8 cellular contexts compared by ENCODE assay signal in genomic region chr17:49677134-49677932, GRCh38. TPM values are rescaled to one million over a fixed set of nuclear protein-coding genes. Genes with fewer than 3 reads are reported as not detected.
DNase-seq lines count a peak whose midpoint lies in the region; ATAC-seq and TF ChIP-seq lines count a peak whose summit lies in the region.

No MANE protein-coding gene starts in this region.

- H3K4me3 Mint-ChIP-seq in stimulated activated naive CD8-positive, alpha-beta T cell treated with anti-CD3 and anti-CD28 coated beads, Interleukin-15, Interleukin-2, amounts not matched to agents 100 ng/mL and 50 ng/mL, for 24 hours, result peak overlapping the region; percentile 93

- H3K27me3 Mint-ChIP-seq in stimulated activated naive CD8-positive, alpha-beta T cell treated with anti-CD3 and anti-CD28 coated beads, Interleukin-15, Interleukin-2, amounts not matched to agents 100 ng/mL and 50 ng/mL, for 24 hours, result no peaks in the 10 kb centered on the region

- TF ChIP-seq RAD21 in neural cell (conservative IDR thresholded peaks at IDR 0.05), result peak; percentile 36

- TF ChIP-seq EP300 in neural cell (conservative IDR thresholded peaks at IDR 0.05; ENCODE audit: poor library complexity, severe bottlenecking), result no peak

- H3K36me3 ChIP-seq in MG63 (peaks cover 23% of the 10 kb centered on the region), neural cell (ENCODE audit: insufficient read depth, low read length) (no peaks in the 10 kb centered on the region)

- peaks cover 46% of the 10 kb centered on the region for H3K4me1 Mint-ChIP-seq in stimulated activated naive CD8-positive, alpha-beta T cell treated with anti-CD3 and anti-CD28 coated beads, Interleukin-15, Interleukin-2, amounts not matched to agents 100 ng/mL and 50 ng/mL, for 24 hours (ENCODE audit: low read depth)

- H3K27ac ChIP-seq in neural cell (ENCODE audit: low read length), result peak overlapping the region; percentile 99

- DNase-seq in DMS153 (lab: John Stamatoyannopoulos, UW), result peak; percentile 78
- peak; percentile 95 for DNase-seq in MG63
- peak; percentile 88 to 98 for DNase-seq in SHP77 (lab: John Stamatoyannopoulos, UW)
- peak; percentile 95 for DNase-seq in activated gamma-delta T cell (lab: John Stamatoyannopoulos, UW)
- peak; percentile 88 to 98 for DNase-seq in foreskin fibroblast

- peaks cover 46% of the 10 kb centered on the region for H3K79me2 ChIP-seq in neural cell (replicated peaks; ENCODE audit: insufficient read depth, low read length)

- H3K4me2 ChIP-seq in neural cell (ENCODE audit: low read length), result peak overlapping the region; percentile 99

- peak overlapping the region; percentile 95 for H3K27ac Mint-ChIP-seq in stimulated activated naive CD8-positive, alpha-beta T cell treated with anti-CD3 and anti-CD28 coated beads, Interleukin-15, Interleukin-2, amounts not matched to agents 100 ng/mL and 50 ng/mL, for 24 hours

- H3K9ac ChIP-seq in neural cell (ENCODE audit: low read length), result peak overlapping the region; percentile 99

- peak overlapping the region; percentile 91 for H2AFZ ChIP-seq in neural cell (ENCODE audit: low read depth, low read length)

- TF ChIP-seq CTCF in foreskin fibroblast (IDR thresholded peaks at IDR 0.05; ENCODE audit: low read depth, low read length) (no peak), neural cell (IDR thresholded peaks at IDR 0.05; ENCODE audit: poor library complexity, severe bottlenecking) (peak; percentile 25)

- no peaks in the 10 kb centered on the region for H3K9me3 Mint-ChIP-seq in stimulated activated naive CD8-positive, alpha-beta T cell treated with anti-CD3 and anti-CD28 coated beads, Interleukin-15, Interleukin-2, amounts not matched to agents 100 ng/mL and 50 ng/mL, for 24 hours

- H3K9me3 ChIP-seq in MG63 (peaks cover 4% of the 10 kb centered on the region), neural cell (ENCODE audit: low read length) (no peaks in the 10 kb centered on the region)

- no peaks in the 10 kb centered on the region for H4K20me1 ChIP-seq in neural cell (ENCODE audit: insufficient read depth)

- ATAC-seq in GM21825 (IDR thresholded peaks at IDR 0.05; ENCODE audit: unreplicated experiment), result peak; percentile 52

- H3K27me3 ChIP-seq in MG63, result no peaks in the 10 kb centered on the region
- no peaks in the 10 kb centered on the region for H3K27me3 ChIP-seq in neural cell (ENCODE audit: insufficient read depth, low read depth, low read length)

- H3K4me3 ChIP-seq in MG63, result peak overlapping the region; percentile 82
- peak overlapping the region; percentile 71 to 90 for H3K4me3 ChIP-seq in foreskin fibroblast (ENCODE audit: low read depth in 1 of 2, low read length in 2 of 2)
- H3K4me3 ChIP-seq in neural cell (ENCODE audit: low read length), result peak overlapping the region; percentile 87

- no peaks in the 10 kb centered on the region for H3K9me2 ChIP-seq in neural cell (ENCODE audit: insufficient read depth, low read length)

- H3F3A ChIP-seq in neural cell (ENCODE audit: insufficient read depth, low read length, poor library complexity, severe bottlenecking), result no peaks in the 10 kb centered on the region

- H3K36me3 Mint-ChIP-seq in stimulated activated naive CD8-positive, alpha-beta T cell treated with anti-CD3 and anti-CD28 coated beads, Interleukin-15, Interleukin-2, amounts not matched to agents 100 ng/mL and 50 ng/mL, for 24 hours (ENCODE audit: low read depth), result peaks cover 33% of the 10 kb centered on the region

TF ChIP-seq in neural cell, 6 proteins besides CTCF, POLR2A, EP300 and RAD21:
- TF ChIP-seq TAF1 (IDR thresholded peaks at IDR 0.05; ENCODE audit: low read depth) (no peak), EZH2 (IDR thresholded peaks at IDR 0.05; ENCODE audit: borderline replicate concordance, insufficient read depth, low read length, poor library complexity, severe bottlenecking) (no peak), POLR2AphosphoS5 (IDR thresholded peaks at IDR 0.05) (no peak), SMC3 (conservative IDR thresholded peaks at IDR 0.05; ENCODE audit: poor library complexity) (peak; percentile 38), MXI1 (conservative IDR thresholded peaks at IDR 0.05; ENCODE audit: poor library complexity, severe bottlenecking) (peak; percentile 90)
- TF ChIP-seq, protein P1, sequence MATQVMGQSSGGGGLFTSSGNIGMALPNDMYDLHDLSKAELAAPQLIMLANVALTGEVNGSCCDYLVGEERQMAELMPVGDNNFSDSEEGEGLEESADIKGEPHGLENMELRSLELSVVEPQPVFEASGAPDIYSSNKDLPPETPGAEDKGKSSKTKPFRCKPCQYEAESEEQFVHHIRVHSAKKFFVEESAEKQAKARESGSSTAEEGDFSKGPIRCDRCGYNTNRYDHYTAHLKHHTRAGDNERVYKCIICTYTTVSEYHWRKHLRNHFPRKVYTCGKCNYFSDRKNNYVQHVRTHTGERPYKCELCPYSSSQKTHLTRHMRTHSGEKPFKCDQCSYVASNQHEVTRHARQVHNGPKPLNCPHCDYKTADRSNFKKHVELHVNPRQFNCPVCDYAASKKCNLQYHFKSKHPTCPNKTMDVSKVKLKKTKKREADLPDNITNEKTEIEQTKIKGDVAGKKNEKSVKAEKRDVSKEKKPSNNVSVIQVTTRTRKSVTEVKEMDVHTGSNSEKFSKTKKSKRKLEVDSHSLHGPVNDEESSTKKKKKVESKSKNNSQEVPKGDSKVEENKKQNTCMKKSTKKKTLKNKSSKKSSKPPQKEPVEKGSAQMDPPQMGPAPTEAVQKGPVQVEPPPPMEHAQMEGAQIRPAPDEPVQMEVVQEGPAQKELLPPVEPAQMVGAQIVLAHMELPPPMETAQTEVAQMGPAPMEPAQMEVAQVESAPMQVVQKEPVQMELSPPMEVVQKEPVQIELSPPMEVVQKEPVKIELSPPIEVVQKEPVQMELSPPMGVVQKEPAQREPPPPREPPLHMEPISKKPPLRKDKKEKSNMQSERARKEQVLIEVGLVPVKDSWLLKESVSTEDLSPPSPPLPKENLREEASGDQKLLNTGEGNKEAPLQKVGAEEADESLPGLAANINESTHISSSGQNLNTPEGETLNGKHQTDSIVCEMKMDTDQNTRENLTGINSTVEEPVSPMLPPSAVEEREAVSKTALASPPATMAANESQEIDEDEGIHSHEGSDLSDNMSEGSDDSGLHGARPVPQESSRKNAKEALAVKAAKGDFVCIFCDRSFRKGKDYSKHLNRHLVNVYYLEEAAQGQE (IDR thresholded peaks at IDR 0.05; ENCODE audit: borderline replicate concordance), result no peak

RNA-seq across cellular contexts. Expression of gene SPOP, which starts 0.6 kb away (rescaled TPM):
- 84.1 and 126 TPM in 2 replicates for total RNA-seq in MG63 (2014; rRNA removed; shearing (Covaris generic); ENCODE audit: low replicate concordance)
- 71.9 and 80.9 TPM in 2 replicates for polyA plus RNA-seq in neural cell
- 144 and 153 TPM in 2 replicates for polyA minus RNA-seq in neural cell

RNA-seq across cellular contexts. Expression of gene SLC35B1, which starts 30.4 kb away (rescaled TPM):
- 76.6 and 87.1 TPM in 2 replicates for total RNA-seq in MG63 (2014; rRNA removed; shearing (Covaris generic); ENCODE audit: low replicate concordance)
- 120 and 124 TPM in 2 replicates for polyA plus RNA-seq in neural cell
- 51.5 and 62.8 TPM in 2 replicates for polyA minus RNA-seq in neural cell

Comparison
In these comparisons a context has a peak if more than half of its experiments do, and no peak if none do; other contexts are left out.
1. Peak in every context shown above with its lines: DNase-seq, ATAC-seq, H3K4me3 ChIP-seq and H3K27ac ChIP-seq.